Comparison of ENCODE assay signal across 18 cellular contexts in the genomic region with DNA sequence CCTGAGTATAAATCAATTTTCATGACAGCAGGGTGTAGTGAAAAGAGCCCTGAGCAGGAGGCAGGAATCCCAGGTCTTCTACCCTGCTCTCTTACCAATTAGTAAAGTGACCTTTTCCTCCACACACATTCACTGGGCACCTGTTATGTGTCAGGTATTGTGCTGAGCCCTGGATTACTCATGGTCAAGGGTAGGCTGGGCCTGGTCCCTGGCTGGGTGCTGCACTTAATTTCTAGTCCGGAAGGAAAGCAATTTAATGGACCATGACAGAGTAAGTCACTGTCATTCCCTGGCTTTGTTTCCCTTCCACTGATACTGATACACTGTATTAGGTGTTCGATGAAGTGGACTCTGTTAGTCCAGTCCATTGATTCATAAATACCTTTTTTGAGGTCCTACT. TPM values are rescaled to one million over a fixed set of nuclear protein-coding genes. Genes with fewer than 3 reads are reported as not detected.
A peak's percentile ranks its signal among the peaks of the same experiment; 100 is the strongest.
DNase-seq lines count a peak whose midpoint lies in the region; ATAC-seq and TF ChIP-seq lines count a peak whose summit lies in the region.
"Had no signal": no experiment of that assay in that cellular context is flagged by ENCODE, and none has a peak within 500 bp of the region (broad histone marks: within the 10 kb centered on the region; RNA-seq: fewer than 3 reads in every experiment).

No MANE protein-coding gene starts in this region.

- TF ChIP-seq CTCF in PC-3 (conservative IDR thresholded peaks at IDR 0.05; ENCODE audit: low read depth, low read length), result no peak
- no peak for TF ChIP-seq CTCF in endothelial cell (IDR thresholded peaks at IDR 0.05; ENCODE audit: unreplicated experiment)

- CTCF ChIA-PET in PC-3 (lab: Charles Lee), result no interaction called here

- H3K4me1 Mint-ChIP-seq in endothelial cell (ENCODE audit: unreplicated experiment), result no peaks in the 10 kb centered on the region

- POLR2A ChIA-PET in PC-3 (lab: Charles Lee; ENCODE audit: unreplicated experiment), result no interaction called here

- no peaks in the 10 kb centered on the region for H3F3A ChIP-seq in PC-3 (ENCODE audit: low read length, unreplicated experiment)

- BruUV-seq in PC-3 (replicated peaks; lab: Mats Ljungman, UMichigan), result no TSS peak

- intact Hi-C loops in PC-3 (cut with micrococcal nuclease), result no loop called here

- no peaks in the 10 kb centered on the region for H3K79me2 ChIP-seq in PC-3 (ENCODE audit: low read length)

- no peak overlapping the region for H3K4me2 ChIP-seq in PC-3 (ENCODE audit: low read length)

- H3K36me3 ChIP-seq in PC-3 (ENCODE audit: low read depth, low read length), result no peaks in the 10 kb centered on the region

- no peaks in the 10 kb centered on the region for H3K9me2 ChIP-seq in PC-3 (replicated peaks; ENCODE audit: low read length)

- H3K4me3 ChIP-seq in PC-3 (ENCODE audit: low read length), result no peak overlapping the region
- H3K4me3 ChIP-seq: GM23248, K562 had no signal

- no peak overlapping the region for H3K4me3 Mint-ChIP-seq in endothelial cell (ENCODE audit: unreplicated experiment)
- H3K4me3 Mint-ChIP-seq: CD4-positive, alpha-beta T cell had no signal

- H3K27me3 ChIP-seq in PC-3 (ENCODE audit: low read length), result no peaks in the 10 kb centered on the region

- H3K36me3 Mint-ChIP-seq in endothelial cell (ENCODE audit: low read depth, unreplicated experiment), result no peaks in the 10 kb centered on the region

- H3K27ac ChIP-seq in PC-3 (ENCODE audit: low read length), result no peak overlapping the region
- H3K27ac ChIP-seq: C4-2B, GM23248 had no signal

- ATAC-seq in HG02759 (IDR thresholded peaks at IDR 0.05; ENCODE audit: unreplicated experiment) (no peak), PC-3 (no peak)
- ATAC-seq: K562 had no signal

- no peak overlapping the region for H3K27ac Mint-ChIP-seq in endothelial cell (ENCODE audit: unreplicated experiment)
- H3K27ac Mint-ChIP-seq: CD4-positive, alpha-beta T cell had no signal

- no peaks in the 10 kb centered on the region for H3K27me3 Mint-ChIP-seq in endothelial cell (ENCODE audit: unreplicated experiment)
- H3K27me3 Mint-ChIP-seq: CD4-positive, alpha-beta T cell had no signal

- no peaks in the 10 kb centered on the region for H4K20me1 ChIP-seq in PC-3 (ENCODE audit: low read length)

- H3K9me3 Mint-ChIP-seq in endothelial cell (ENCODE audit: unreplicated experiment), result no peaks in the 10 kb centered on the region

- DNase-seq in DMS53 treated with DMSO at 0.1 percent for 48 hours (lab: John Stamatoyannopoulos, UW; ENCODE audit: unreplicated experiment), result peak; percentile 50
- peak; percentile 18 for DNase-seq in NCI-H774 (lab: John Stamatoyannopoulos, UW)
- peak; percentile 94 for DNase-seq in kidney tubule cell (ENCODE audit: low spot score)
- DNase-seq in PC-3, result no peak
- DNase-seq in endothelial cell (ENCODE audit: low spot score), result no peak
- DNase-seq in D341Med (ENCODE audit: low spot score), result no peak
- DNase-seq: ACHN; Calu3; CD4-positive, alpha-beta T cell; DMS 273 treated with DMSO at 0.1 percent for 48 hours; DMS79 treated with DMSO at 0.1 percent for 48 hours; GF-D8; GM23248; HCEC 1CT; IMR-90 had no signal

- H3K4me1 ChIP-seq in PC-3 (ENCODE audit: insufficient read depth, low read length), result no peaks in the 10 kb centered on the region

- no peak overlapping the region for H3K9ac ChIP-seq in PC-3 (ENCODE audit: low read length)
- H3K9ac ChIP-seq: GM23248 had no signal

- no peaks in the 10 kb centered on the region for H3K9me3 ChIP-seq in PC-3 (ENCODE audit: low read length)

- no peak overlapping the region for H2AFZ ChIP-seq in PC-3 (ENCODE audit: low read length)
- H2AFZ ChIP-seq: GM23248 had no signal

RNA-seq across cellular contexts. Expression of gene BRINP1, which starts 29.1 kb away (rescaled TPM):
- total RNA-seq in PC-3 (2014; rRNA removed) (not detected in 2 replicates), endothelial cell (ENCODE audit: unreplicated experiment) (1.9 TPM)
- total RNA-seq: Calu3; CD4-positive, alpha-beta T cell; K562 had no signal

Comparison
In these comparisons a context has a peak if more than half of its experiments do, and no peak if none do; other contexts are left out.
1. DNase-seq: peak in DMS53 treated with DMSO at 0.1 percent for 48 hours (single experiment), NCI-H774 (single experiment) and kidney tubule cell (single experiment); none in PC-3 (single experiment), endothelial cell (single experiment) and D341Med (single experiment).